ENCODE assay signal across 8 cellular contexts in genomic region chr5:80609692-80610091, GRCh38. TPM values are rescaled to one million over a fixed set of nuclear protein-coding genes. Genes with fewer than 3 reads are reported as not detected.
"Had no signal": no experiment of that assay in that cellular context is flagged by ENCODE, and none has a peak within 500 bp of the region (broad histone marks: within the 10 kb centered on the region; RNA-seq: fewer than 3 reads in every experiment).

No MANE protein-coding gene starts in this region.

- ATAC-seq: GM12878 had no signal

- H3K4me3 ChIP-seq: GM12878 had no signal

- FAIRE-seq: G401.6, GM12878, GM12891, GM12892, GM18507, GM19239 had no signal

- DNase-seq: GDM1, GF-D8 had no signal

RNA-seq across cellular contexts. Expression of gene ANKRD34B, which starts 39.6 kb away (rescaled TPM):
- polyA plus RNA-seq: GM12878 had no signal
